In genomic region chr1:246608616-246609376, GRCh38 we compare ENCODE assay signal across 8 cellular contexts. TPM values are rescaled to one million over a fixed set of nuclear protein-coding genes. Genes with fewer than 3 reads are reported as not detected.
DNase-seq lines count a peak whose midpoint lies in the region; ATAC-seq, FAIRE-seq and TF ChIP-seq lines count a peak whose summit lies in the region.

No MANE protein-coding gene starts in this region.

- no peak for FAIRE-seq in bronchial epithelial cell (lab: Jason Lieb, UNC)

- 43% methylated on average over 18 of the region's 18 CpGs for WGBS in liver

- peaks cover 0 to 7% (median 5%) of the 10 kb centered on the region in 4 donors for H3K4me1 ChIP-seq in liver (ENCODE audit: control insufficient read depth in 4 of 4, insufficient read depth in 4 of 4, low read length in 3 of 4)

- H3K27me3 ChIP-seq in bronchial epithelial cell (ENCODE audit: control insufficient read depth, insufficient read depth, low read length), result no peaks in the 10 kb centered on the region
- H3K27me3 ChIP-seq in liver (ENCODE audit: control insufficient read depth in 4 of 4, insufficient read depth in 4 of 4, low read length in 3 of 4), result no peaks in the 10 kb centered on the region

- H3K9me3 ChIP-seq in liver (ENCODE audit: control insufficient read depth in 4 of 4, low read length in 3 of 4), result no peaks in the 10 kb centered on the region

- peak; percentile 41 to 60 for TF ChIP-seq RAD21 in liver (IDR thresholded peaks at IDR 0.05)

- peak; percentile 22 for TF ChIP-seq CTCF in bronchial epithelial cell (IDR thresholded peaks at IDR 0.05; ENCODE audit: insufficient read depth, low read length, severe bottlenecking)
- no peak for TF ChIP-seq CTCF in liver (IDR thresholded peaks at IDR 0.05; ENCODE audit: low read depth, low read length, missing input control)

- ATAC-seq in HG03135 (IDR thresholded peaks at IDR 0.05; ENCODE audit: unreplicated experiment) (peak; percentile 62), HG03571 (IDR thresholded peaks at IDR 0.05; ENCODE audit: unreplicated experiment) (no peak)
- ATAC-seq in stimulated activated naive CD8-positive, alpha-beta T cell treated with anti-CD3 and anti-CD28 coated beads, Interleukin-15, Interleukin-2, amounts not matched to agents 100 U/mL and 50 U/mL, for 24 hours, result peak; percentile 84

- H3K4me3 ChIP-seq in bronchial epithelial cell (ENCODE audit: low read depth, low read length) (no peak overlapping the region), liver (ENCODE audit: low read depth in 1 of 3, low read length in 3 of 3) (no peak overlapping the region)

- H3K27ac ChIP-seq in liver (ENCODE audit: low read depth in 1 of 2, low read length in 2 of 2), result peak overlapping the region; percentile 65 to 69

- DNase-seq in GM04503 (ENCODE audit: low read depth) (peak; percentile 79), RPMI7951 (ENCODE audit: low read depth) (peak; percentile 88), bronchial epithelial cell (ENCODE audit: low read depth) (peak; percentile 96), NCI-H2171 treated with DMSO at 0.1 percent for 48 hours (lab: John Stamatoyannopoulos, UW) (no peak)
- DNase-seq in stimulated activated naive CD8-positive, alpha-beta T cell treated with anti-CD3 and anti-CD28 coated beads, Interleukin-15, Interleukin-2, amounts not matched to agents 100 U/mL and 50 U/mL, for 24 hours, result peak; percentile 42

- no peak overlapping the region for H3K9ac ChIP-seq in liver (ENCODE audit: low read depth in 1 of 2, low read length in 2 of 2)

- H3K36me3 ChIP-seq in bronchial epithelial cell (ENCODE audit: control insufficient read depth, insufficient read depth, low read length) (no peaks in the 10 kb centered on the region), liver (ENCODE audit: control insufficient read depth in 4 of 4, insufficient read depth in 3 of 4, low read depth in 1 of 4, low read length in 3 of 4) (peaks cover 0 to 3% (median 0%) of the 10 kb centered on the region in 4 donors)

TF ChIP-seq in liver, 16 proteins besides CTCF, POLR2A, EP300 and RAD21:
- peak in 1 of 2 donors; percentile 31 for TF ChIP-seq EGR1 (IDR thresholded peaks at IDR 0.05; ENCODE audit: low read depth in 2 of 2)
- peak; percentile 84 for TF ChIP-seq MAX (IDR thresholded peaks at IDR 0.05)
- peak; percentile 29 for TF ChIP-seq SP1 (IDR thresholded peaks at IDR 0.05)
- TF ChIP-seq JUND (IDR thresholded peaks at IDR 0.05), result no peak
- no peak for TF ChIP-seq REST (IDR thresholded peaks at IDR 0.05)
- peak; percentile 64 to 67 for TF ChIP-seq RXRA (IDR thresholded peaks at IDR 0.05)
- peak in 1 of 2 donors; percentile 20 for TF ChIP-seq HNF4A (conservative IDR thresholded peaks at IDR 0.05)
- peak; percentile 14 to 56 for TF ChIP-seq GABPA (IDR thresholded peaks at IDR 0.05 in 1 of 2, conservative IDR thresholded peaks at IDR 0.05 in 1 of 2)
- peak; percentile 89 for TF ChIP-seq NR2F2 (IDR thresholded peaks at IDR 0.05)
- TF ChIP-seq YY1 (IDR thresholded peaks at IDR 0.05), result peak; percentile 47
- peak; percentile 22 for TF ChIP-seq ATF3 (IDR thresholded peaks at IDR 0.05)

RNA-seq across cellular contexts. Expression of gene CNST, which starts 42.5 kb away (rescaled TPM):
- 12.0 and 12.3 TPM in 2 replicates for total RNA-seq in RPMI7951 (2014; rRNA removed; shearing (Covaris generic))
- 10.3 and 12.0 TPM in 2 replicates for total RNA-seq in bronchial epithelial cell
- 10 to 100 TPM; 12.7 to 36.3 TPM for total RNA-seq in liver
- 10 to 100 TPM in 1 of 2 donors, 1 to 10 TPM in 1; 6.1 to 11.6 TPM for polyA plus RNA-seq in liver

RNA-seq across cellular contexts. Expression of gene TFB2M, which starts 42.7 kb away (rescaled TPM):
- 22.0 and 25.6 TPM in 2 replicates for total RNA-seq in RPMI7951 (2014; rRNA removed; shearing (Covaris generic))
- total RNA-seq in bronchial epithelial cell, result 12.3 and 16.8 TPM in 2 replicates
- total RNA-seq in liver, result 10 to 100 TPM; 15.0 to 26.4 TPM
- 10 to 100 TPM; 21.9 to 25.2 TPM for polyA plus RNA-seq in liver
